Comparison of ENCODE assay signal across 14 cellular contexts in genomic region chr9:37715260-37715659, GRCh38. TPM values are rescaled to one million over a fixed set of nuclear protein-coding genes. Genes with fewer than 3 reads are reported as not detected.
A peak's percentile ranks its signal among the peaks of the same experiment; 100 is the strongest.
DNase-seq lines count a peak whose midpoint lies in the region; ATAC-seq and TF ChIP-seq lines count a peak whose summit lies in the region.
"Had no signal": no experiment of that assay in that cellular context is flagged by ENCODE, and none has a peak within 500 bp of the region (broad histone marks: within the 10 kb centered on the region; RNA-seq: fewer than 3 reads in every experiment).

No MANE protein-coding gene starts in this region.

- peaks cover 34% of the 10 kb centered on the region for H3K27me3 Mint-ChIP-seq in mesothelial cell of epicardium (ENCODE audit: low read depth)
- H3K27me3 Mint-ChIP-seq in stimulated activated naive B cell treated with anti-CD40 and anti-IgM and Interleukin-4, amounts not matched to agents 10 μg/mL and 1 μg/mL and 100 μg/mL, for 72 hours = no peaks in the 10 kb centered on the region

- H3K4me1 ChIP-seq in esophagus muscularis mucosa (no peaks in the 10 kb centered on the region), parathyroid adenoma (no peaks in the 10 kb centered on the region)
- H3K4me1 ChIP-seq: A549, HAP-1 had no signal

- no peak for TF ChIP-seq EP300 in esophagus muscularis mucosa (IDR thresholded peaks at IDR 0.05)

- intact Hi-C loops in esophagus muscularis mucosa (cut with DNase I) = no loop called here

- no peak overlapping the region for H2AFZ ChIP-seq in parathyroid adenoma

- H3K4me3 ChIP-seq in esophagus muscularis mucosa (no peak overlapping the region), parathyroid adenoma (ENCODE audit: low read depth, low read length) (no peak overlapping the region)
- H3K4me3 ChIP-seq: A549, GM12878, HAP-1 had no signal

- H3K79me2 ChIP-seq in parathyroid adenoma = no peaks in the 10 kb centered on the region

- H3K27ac Mint-ChIP-seq in mesothelial cell of epicardium = no peak overlapping the region
- H3K27ac Mint-ChIP-seq in stimulated activated naive B cell treated with anti-CD40 and anti-IgM and Interleukin-4, amounts not matched to agents 10 μg/mL and 1 μg/mL and 100 μg/mL, for 72 hours = no peak overlapping the region
- H3K27ac Mint-ChIP-seq: CD4-positive, alpha-beta memory T cell had no signal

- no peaks in the 10 kb centered on the region for H3K9me3 Mint-ChIP-seq in mesothelial cell of epicardium
- H3K9me3 Mint-ChIP-seq in stimulated activated naive B cell treated with anti-CD40 and anti-IgM and Interleukin-4, amounts not matched to agents 10 μg/mL and 1 μg/mL and 100 μg/mL, for 72 hours = no peaks in the 10 kb centered on the region
- H3K9me3 Mint-ChIP-seq: CD4-positive, alpha-beta memory T cell had no signal

- no peaks in the 10 kb centered on the region for H3K36me3 Mint-ChIP-seq in mesothelial cell of epicardium
- no peaks in the 10 kb centered on the region for H3K36me3 Mint-ChIP-seq in stimulated activated naive B cell treated with anti-CD40 and anti-IgM and Interleukin-4, amounts not matched to agents 10 μg/mL and 1 μg/mL and 100 μg/mL, for 72 hours
- H3K36me3 Mint-ChIP-seq: CD4-positive, alpha-beta memory T cell had no signal

- DNase-seq in esophagus muscularis mucosa (ENCODE audit: extremely low spot score) (peak; percentile 31), left lobe of liver (ENCODE audit: low spot score) (no peak), mesothelial cell of epicardium (ENCODE audit: low spot score in 2 of 2, unreplicated experiment in 2 of 2) (no peak)
- DNase-seq in stimulated activated naive B cell treated with anti-CD40 and anti-IgM and Interleukin-4, amounts not matched to agents 10 μg/mL and 1 μg/mL and 100 μg/mL, for 72 hours = no peak
- DNase-seq: BE2C; CD4-positive, alpha-beta memory T cell; DMS79 had no signal

- H3K4me3 Mint-ChIP-seq in mesothelial cell of epicardium = no peak overlapping the region
- no peak overlapping the region for H3K4me3 Mint-ChIP-seq in stimulated activated naive B cell treated with anti-CD40 and anti-IgM and Interleukin-4, amounts not matched to agents 10 μg/mL and 1 μg/mL and 100 μg/mL, for 72 hours
- H3K4me3 Mint-ChIP-seq: CD4-positive, alpha-beta memory T cell had no signal

- H3K9me3 ChIP-seq in esophagus muscularis mucosa = no peaks in the 10 kb centered on the region
- H3K9me3 ChIP-seq in parathyroid adenoma (ENCODE audit: control insufficient read depth, low read length) = no peaks in the 10 kb centered on the region
- H3K9me3 ChIP-seq: A549, BE2C, HAP-1 had no signal

- H3K36me3 ChIP-seq in esophagus muscularis mucosa (no peaks in the 10 kb centered on the region), parathyroid adenoma (ENCODE audit: control insufficient read depth, insufficient read depth, low read length) (no peaks in the 10 kb centered on the region)
- H3K36me3 ChIP-seq: BE2C, HAP-1 had no signal

- H3K27ac ChIP-seq in esophagus muscularis mucosa (replicated peaks in 1 of 4) (no peak overlapping the region), parathyroid adenoma (no peak overlapping the region)
- H3K27ac ChIP-seq: A549, C4-2B had no signal

- H3K4me2 ChIP-seq in parathyroid adenoma (ENCODE audit: low read length) = peak overlapping the region; percentile 9
- H3K4me2 ChIP-seq: A549 had no signal

- no peaks in the 10 kb centered on the region for H3K4me1 Mint-ChIP-seq in mesothelial cell of epicardium
- H3K4me1 Mint-ChIP-seq in stimulated activated naive B cell treated with anti-CD40 and anti-IgM and Interleukin-4, amounts not matched to agents 10 μg/mL and 1 μg/mL and 100 μg/mL, for 72 hours = peaks cover 0 to 5% of the 10 kb centered on the region in 2 donors
- H3K4me1 Mint-ChIP-seq: CD4-positive, alpha-beta memory T cell had no signal

- no peak overlapping the region for H3K9ac ChIP-seq in parathyroid adenoma

- 84% methylated on average over 4 of the region's 4 CpGs for WGBS in esophagus muscularis mucosa

- no peak for TF ChIP-seq POLR2A in esophagus muscularis mucosa (IDR thresholded peaks at IDR 0.05; ENCODE audit: low read depth)

- peak; percentile 91 for ATAC-seq in left lobe of liver
- ATAC-seq in GM18517 (IDR thresholded peaks at IDR 0.05; ENCODE audit: unreplicated experiment) = no peak
- no peak for ATAC-seq in GM18502 (IDR thresholded peaks at IDR 0.05; ENCODE audit: poor library complexity, unreplicated experiment)
- ATAC-seq in stimulated activated naive B cell treated with anti-CD40 and anti-IgM and Interleukin-4, amounts not matched to agents 10 μg/mL and 1 μg/mL and 100 μg/mL, for 72 hours (replicated peaks) = no peak
- ATAC-seq: A549, GM12878 had no signal

- TF ChIP-seq CTCF in esophagus muscularis mucosa (IDR thresholded peaks at IDR 0.05) (no peak), parathyroid adenoma (IDR thresholded peaks at IDR 0.05) (no peak), mesothelial cell of epicardium (IDR thresholded peaks at IDR 0.05; ENCODE audit: unreplicated experiment) (no peak)

- peaks cover 0 to 5% (median 0%) of the 10 kb centered on the region in 4 donors for H3K27me3 ChIP-seq in esophagus muscularis mucosa
- H3K27me3 ChIP-seq in parathyroid adenoma (ENCODE audit: control insufficient read depth, insufficient read depth, low read length) = no peaks in the 10 kb centered on the region
- H3K27me3 ChIP-seq: BE2C had no signal

RNA-seq across cellular contexts. Expression of gene TRMT10B, which starts 38.3 kb away (rescaled TPM):
- total RNA-seq in esophagus muscularis mucosa = 10 to 100 TPM in 1 of 4 donors, 1 to 10 TPM in 3; 5.5 to 11.2 (median 6.8) TPM
- total RNA-seq in left lobe of liver = 3.6 TPM
- 10.1 to 11.3 TPM (median 11.0 TPM) in 3 replicates for total RNA-seq in mesothelial cell of epicardium
